11 cellular contexts compared by ENCODE assay signal in genomic region chr5:37554938-37555337, GRCh38.
DNase-seq lines count a peak whose midpoint lies in the region; ATAC-seq and TF ChIP-seq lines count a peak whose summit lies in the region.
"Had no signal": no experiment of that assay in that cellular context is flagged by ENCODE, and none has a peak within 500 bp of the region (broad histone marks: within the 10 kb centered on the region; RNA-seq: fewer than 3 reads in every experiment).

No MANE protein-coding gene starts in this region.

- H4K20me1 ChIP-seq in SK-N-SH (ENCODE audit: insufficient read depth) = no peaks in the 10 kb centered on the region

- H2AFZ ChIP-seq in SK-N-SH (ENCODE audit: low read depth) = no peak overlapping the region

- H3K36me3 ChIP-seq in SK-N-SH (replicated peaks in 1 of 2; ENCODE audit: control insufficient read depth in 1 of 2, insufficient read depth in 2 of 2, low read length in 1 of 2) = peaks cover 0 to 8% of the 10 kb centered on the region in 2 experiments

- POLR2A ChIA-PET in SK-N-SH (lab: Yijun Ruan, JAX) = no interaction called here

- peaks cover 0 to 4% of the 10 kb centered on the region in 2 experiments; a peak in 1 of 4 replicates for H3K4me1 ChIP-seq in SK-N-SH (ENCODE audit: control insufficient read depth in 1 of 2, insufficient read depth in 2 of 2, low read depth in 1 of 2, low read length in 1 of 2)

- H3K9me2 ChIP-seq in SK-N-SH = no peaks in the 10 kb centered on the region

- H3K4me2 ChIP-seq in SK-N-SH = no peak overlapping the region

- no peak overlapping the region for H3K27ac Mint-ChIP-seq in chondrocyte (ENCODE audit: unreplicated experiment)
- H3K27ac Mint-ChIP-seq: activated naive CD4-positive, alpha-beta T cell treated with anti-CD3 and anti-CD28 coated beads for 36 hours had no signal

- H3K79me2 ChIP-seq in SK-N-SH (ENCODE audit: insufficient read depth) = no peaks in the 10 kb centered on the region

- H3K9ac ChIP-seq in SK-N-SH = no peak overlapping the region

- ATAC-seq in SK-N-SH treated with all-trans-retinoic acid at 6 μM for 48 hours = no peak

- H3K4me1 Mint-ChIP-seq in chondrocyte (ENCODE audit: low read depth) = peaks cover 17% of the 10 kb centered on the region

- TF ChIP-seq RAD21 in SK-N-SH (IDR thresholded peaks at IDR 0.05; ENCODE audit: low read length) = peak; percentile 35; the same call in 1 of the 2 replicates

- no peaks in the 10 kb centered on the region for H3K36me3 Mint-ChIP-seq in chondrocyte (ENCODE audit: low read depth)

- TF ChIP-seq EP300 in SK-N-SH (IDR thresholded peaks at IDR 0.05; ENCODE audit: borderline replicate concordance in 1 of 2, low read depth in 1 of 2, low read length in 1 of 2) = no peak

- no peaks in the 10 kb centered on the region for H3K27me3 ChIP-seq in SK-N-SH (ENCODE audit: insufficient read depth)

- peak; percentile 14 for DNase-seq in SK-N-SH
- DNase-seq in NAMALWA (ENCODE audit: low spot score) = peak; percentile 53
- no peak for DNase-seq in chondrocyte (ENCODE audit: low spot score)
- DNase-seq in retinal pigment epithelial cell (ENCODE audit: low read depth) = no peak
- DNase-seq in G401 (ENCODE audit: low spot score) = no peak
- no peak for DNase-seq in NCI-H146 (lab: John Stamatoyannopoulos, UW)
- DNase-seq in GM19238 (ENCODE audit: insufficient read length, low spot score) = no peak
- DNase-seq: activated naive CD4-positive, alpha-beta T cell treated with anti-CD3 and anti-CD28 coated beads for 36 hours; C1 segment of cervical spinal cord; stimulated activated CD4-positive, alpha-beta T cell treated with anti-CD3 and anti-CD28 coated beads, Interleukin-4, amount 100 ng/mL, for 24 hours had no signal

- in situ Hi-C loops in G401 (cut with HindIII; ENCODE audit: low sequenced_read_pairs) = no loop called here

- no peak overlapping the region for H3K27ac ChIP-seq in SK-N-SH (ENCODE audit: low read depth in 2 of 2, low read length in 1 of 2)

- CTCF ChIA-PET in SK-N-SH (lab: Yijun Ruan, JAX) = interaction anchor here (0.7 to 2.0 kb wide), 4 partner anchors 11 to 142 kb away, joined by 3 to 11 read pairs (median 4); no protein-coding TSS in a partner anchor

- H3F3A ChIP-seq in SK-N-SH (replicated peaks; ENCODE audit: insufficient read depth) = no peaks in the 10 kb centered on the region

- WGBS in SK-N-SH (ENCODE audit: low lambda C conversion rate) = 28% methylated on average over 1 of the region's 1 CpG

- no peaks in the 10 kb centered on the region for H3K27me3 Mint-ChIP-seq in chondrocyte (ENCODE audit: low read depth)

- 0 out of 2 replicates have a peak, but pooled peaks cover 3% of the 10 kb centered on the region for H3K9me3 ChIP-seq in SK-N-SH

- H3K4me3 Mint-ChIP-seq in chondrocyte (ENCODE audit: unreplicated experiment) = no peak overlapping the region
- H3K4me3 Mint-ChIP-seq: activated naive CD4-positive, alpha-beta T cell treated with anti-CD3 and anti-CD28 coated beads for 36 hours had no signal

- H3K4me3 ChIP-seq in SK-N-SH (ENCODE audit: low read depth in 2 of 2, low read length in 1 of 2) = no peak overlapping the region
- no peak overlapping the region for H3K4me3 ChIP-seq in retinal pigment epithelial cell (ENCODE audit: low read length)

- TF ChIP-seq CTCF in SK-N-SH (IDR thresholded peaks at IDR 0.05) = peak; percentile 45; the same call in 1 of the 2 replicates
- TF ChIP-seq CTCF in chondrocyte (IDR thresholded peaks at IDR 0.05) = peak; percentile 62
- TF ChIP-seq CTCF in retinal pigment epithelial cell (conservative IDR thresholded peaks at IDR 0.05; ENCODE audit: low read depth, low read length) = peak; percentile 65

- peaks cover 4% of the 10 kb centered on the region for H3K9me3 Mint-ChIP-seq in chondrocyte (ENCODE audit: low read depth)

TF ChIP-seq in SK-N-SH, 30 proteins besides CTCF, POLR2A, EP300 and RAD21:
- TF ChIP-seq RFX5 (IDR thresholded peaks at IDR 0.05; ENCODE audit: low read length) = no peak
- no peak for TF ChIP-seq IRF3 (IDR thresholded peaks at IDR 0.05; ENCODE audit: low read depth, low read length)
- TF ChIP-seq FOXJ3 (CRISPR knock-in tag; IDR thresholded peaks at IDR 0.05) = no peak
- TF ChIP-seq NRF1 (IDR thresholded peaks at IDR 0.05; ENCODE audit: low read depth, low read length) = no peak
- TF ChIP-seq JUND (IDR thresholded peaks at IDR 0.05) = no peak
- no peak for TF ChIP-seq EZH2phosphoT487 (IDR thresholded peaks at IDR 0.05; ENCODE audit: borderline replicate concordance, low read depth)
- TF ChIP-seq MXI1 (IDR thresholded peaks at IDR 0.05; ENCODE audit: low read depth, low read length) = no peak
- TF ChIP-seq RCOR1 (IDR thresholded peaks at IDR 0.05; ENCODE audit: low read length) = no peak
- no peak for TF ChIP-seq GABPA (IDR thresholded peaks at IDR 0.05; ENCODE audit: low read depth)
- no peak for TF ChIP-seq SIN3A (IDR thresholded peaks at IDR 0.05; ENCODE audit: borderline replicate concordance, low read depth, low read length)
- TF ChIP-seq ELF1 (IDR thresholded peaks at IDR 0.05) = no peak

TF ChIP-seq in SK-N-SH treated with all-trans-retinoic acid at 6 μM for 48 hours, 23 proteins besides CTCF, POLR2A, EP300 and RAD21 (continues in another document):
- no peak for TF ChIP-seq ZFP3 (CRISPR knock-in tag; IDR thresholded peaks at IDR 0.05)
- no peak for TF ChIP-seq ARNTL (CRISPR knock-in tag; IDR thresholded peaks at IDR 0.05; ENCODE audit: borderline replicate concordance, low read depth)
- TF ChIP-seq PATZ1 (CRISPR knock-in tag; IDR thresholded peaks at IDR 0.05; ENCODE audit: borderline replicate concordance) = no peak
- no peak for TF ChIP-seq TOX (CRISPR knock-in tag; IDR thresholded peaks at IDR 0.05; ENCODE audit: borderline replicate concordance)
- TF ChIP-seq ZNF565 (CRISPR knock-in tag; conservative IDR thresholded peaks at IDR 0.05; ENCODE audit: low read depth) = no peak
- no peak for TF ChIP-seq OSR1 (CRISPR knock-in tag; IDR thresholded peaks at IDR 0.05)
- no peak for TF ChIP-seq ZNF70 (CRISPR knock-in tag; IDR thresholded peaks at IDR 0.05)
- TF ChIP-seq GLIS3 (CRISPR knock-in tag; IDR thresholded peaks at IDR 0.05) = no peak
- no peak for TF ChIP-seq RARB (CRISPR knock-in tag; IDR thresholded peaks at IDR 0.05)
- TF ChIP-seq PPARA (CRISPR knock-in tag; IDR thresholded peaks at IDR 0.05; ENCODE audit: borderline replicate concordance) = no peak
- TF ChIP-seq CSRNP3 (CRISPR knock-in tag; IDR thresholded peaks at IDR 0.05) = no peak
- no peak for TF ChIP-seq TCF4 (CRISPR knock-in tag; IDR thresholded peaks at IDR 0.05; ENCODE audit: borderline replicate concordance)
- TF ChIP-seq ZFP30 (CRISPR knock-in tag; IDR thresholded peaks at IDR 0.05) = no peak
- no peak for TF ChIP-seq ESRRG (CRISPR knock-in tag; IDR thresholded peaks at IDR 0.05)
- no peak for TF ChIP-seq ISL1 (CRISPR knock-in tag; IDR thresholded peaks at IDR 0.05)
- no peak for TF ChIP-seq CREB5 (CRISPR knock-in tag; IDR thresholded peaks at IDR 0.05; ENCODE audit: low read depth)
- no peak for TF ChIP-seq SNAI2 (CRISPR knock-in tag; IDR thresholded peaks at IDR 0.05)

Comparison
In these comparisons a context has a peak if more than half of its experiments do, and no peak if none do; other contexts are left out.
1. DNase-seq: peak in SK-N-SH (single experiment) and NAMALWA (single experiment); none in chondrocyte (single experiment), retinal pigment epithelial cell (single experiment), G401 (single experiment), NCI-H146 (single experiment) and GM19238 (single experiment).
2. Peak in every context shown above with its lines, with median percentiles within 50 percentile points of each other: CTCF ChIP-seq.